In the genomic region with DNA sequence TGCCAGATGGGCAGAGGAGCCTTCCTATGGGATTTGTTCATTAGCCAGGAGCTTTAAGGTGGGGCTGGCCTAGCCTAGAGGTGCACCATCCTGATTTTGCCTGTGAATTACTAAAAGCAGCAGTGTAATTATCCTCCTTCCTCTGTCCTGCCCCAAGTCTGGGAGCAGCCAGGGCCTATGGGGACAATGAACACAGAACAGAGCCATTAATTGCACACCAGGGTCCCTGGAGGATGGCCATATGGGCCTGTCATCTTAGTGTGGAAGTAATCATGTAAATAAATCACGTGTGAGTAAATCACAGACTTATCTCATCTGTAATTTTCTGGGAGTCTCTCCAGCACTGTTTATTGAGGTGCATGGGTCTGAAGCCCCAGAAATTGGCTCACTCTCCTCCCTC, we compare ENCODE assay signal across 1 cellular context.
TF ChIP-seq lines count a peak whose summit lies in the region.

No MANE protein-coding gene starts in this region.

TF ChIP-seq in SK-N-SH, 30 proteins besides CTCF, POLR2A, EP300 and RAD21 (continued from another document):
- TF ChIP-seq, protein P1, sequence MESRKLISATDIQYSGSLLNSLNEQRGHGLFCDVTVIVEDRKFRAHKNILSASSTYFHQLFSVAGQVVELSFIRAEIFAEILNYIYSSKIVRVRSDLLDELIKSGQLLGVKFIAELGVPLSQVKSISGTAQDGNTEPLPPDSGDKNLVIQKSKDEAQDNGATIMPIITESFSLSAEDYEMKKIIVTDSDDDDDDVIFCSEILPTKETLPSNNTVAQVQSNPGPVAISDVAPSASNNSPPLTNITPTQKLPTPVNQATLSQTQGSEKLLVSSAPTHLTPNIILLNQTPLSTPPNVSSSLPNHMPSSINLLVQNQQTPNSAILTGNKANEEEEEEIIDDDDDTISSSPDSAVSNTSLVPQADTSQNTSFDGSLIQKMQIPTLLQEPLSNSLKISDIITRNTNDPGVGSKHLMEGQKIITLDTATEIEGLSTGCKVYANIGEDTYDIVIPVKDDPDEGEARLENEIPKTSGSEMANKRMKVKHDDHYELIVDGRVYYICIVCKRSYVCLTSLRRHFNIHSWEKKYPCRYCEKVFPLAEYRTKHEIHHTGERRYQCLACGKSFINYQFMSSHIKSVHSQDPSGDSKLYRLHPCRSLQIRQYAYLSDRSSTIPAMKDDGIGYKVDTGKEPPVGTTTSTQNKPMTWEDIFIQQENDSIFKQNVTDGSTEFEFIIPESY (IDR thresholded peaks at IDR 0.05; ENCODE audit: borderline replicate concordance, low read depth) = no peak
- no peak for TF ChIP-seq TAF1 (IDR thresholded peaks at IDR 0.05; ENCODE audit: borderline replicate concordance, low read depth, low read length)
- TF ChIP-seq YY1 (IDR thresholded peaks at IDR 0.05; ENCODE audit: low read depth) = no peak
- no peak for TF ChIP-seq JUND (IDR thresholded peaks at IDR 0.05)
- peak; percentile 89 for TF ChIP-seq RCOR1 (IDR thresholded peaks at IDR 0.05; ENCODE audit: low read length)
- peak; percentile 94 for TF ChIP-seq FOXJ3 (CRISPR knock-in tag; IDR thresholded peaks at IDR 0.05)
- no peak for TF ChIP-seq ELF1 (IDR thresholded peaks at IDR 0.05)
- TF ChIP-seq RFX5 (IDR thresholded peaks at IDR 0.05; ENCODE audit: low read length) = no peak
- TF ChIP-seq, protein P2, sequence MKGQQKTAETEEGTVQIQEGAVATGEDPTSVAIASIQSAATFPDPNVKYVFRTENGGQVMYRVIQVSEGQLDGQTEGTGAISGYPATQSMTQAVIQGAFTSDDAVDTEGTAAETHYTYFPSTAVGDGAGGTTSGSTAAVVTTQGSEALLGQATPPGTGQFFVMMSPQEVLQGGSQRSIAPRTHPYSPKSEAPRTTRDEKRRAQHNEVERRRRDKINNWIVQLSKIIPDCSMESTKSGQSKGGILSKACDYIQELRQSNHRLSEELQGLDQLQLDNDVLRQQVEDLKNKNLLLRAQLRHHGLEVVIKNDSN (IDR thresholded peaks at IDR 0.05; ENCODE audit: borderline replicate concordance, low read depth) = no peak
- no peak for TF ChIP-seq GABPA (IDR thresholded peaks at IDR 0.05; ENCODE audit: low read depth)
- TF ChIP-seq, protein P3, sequence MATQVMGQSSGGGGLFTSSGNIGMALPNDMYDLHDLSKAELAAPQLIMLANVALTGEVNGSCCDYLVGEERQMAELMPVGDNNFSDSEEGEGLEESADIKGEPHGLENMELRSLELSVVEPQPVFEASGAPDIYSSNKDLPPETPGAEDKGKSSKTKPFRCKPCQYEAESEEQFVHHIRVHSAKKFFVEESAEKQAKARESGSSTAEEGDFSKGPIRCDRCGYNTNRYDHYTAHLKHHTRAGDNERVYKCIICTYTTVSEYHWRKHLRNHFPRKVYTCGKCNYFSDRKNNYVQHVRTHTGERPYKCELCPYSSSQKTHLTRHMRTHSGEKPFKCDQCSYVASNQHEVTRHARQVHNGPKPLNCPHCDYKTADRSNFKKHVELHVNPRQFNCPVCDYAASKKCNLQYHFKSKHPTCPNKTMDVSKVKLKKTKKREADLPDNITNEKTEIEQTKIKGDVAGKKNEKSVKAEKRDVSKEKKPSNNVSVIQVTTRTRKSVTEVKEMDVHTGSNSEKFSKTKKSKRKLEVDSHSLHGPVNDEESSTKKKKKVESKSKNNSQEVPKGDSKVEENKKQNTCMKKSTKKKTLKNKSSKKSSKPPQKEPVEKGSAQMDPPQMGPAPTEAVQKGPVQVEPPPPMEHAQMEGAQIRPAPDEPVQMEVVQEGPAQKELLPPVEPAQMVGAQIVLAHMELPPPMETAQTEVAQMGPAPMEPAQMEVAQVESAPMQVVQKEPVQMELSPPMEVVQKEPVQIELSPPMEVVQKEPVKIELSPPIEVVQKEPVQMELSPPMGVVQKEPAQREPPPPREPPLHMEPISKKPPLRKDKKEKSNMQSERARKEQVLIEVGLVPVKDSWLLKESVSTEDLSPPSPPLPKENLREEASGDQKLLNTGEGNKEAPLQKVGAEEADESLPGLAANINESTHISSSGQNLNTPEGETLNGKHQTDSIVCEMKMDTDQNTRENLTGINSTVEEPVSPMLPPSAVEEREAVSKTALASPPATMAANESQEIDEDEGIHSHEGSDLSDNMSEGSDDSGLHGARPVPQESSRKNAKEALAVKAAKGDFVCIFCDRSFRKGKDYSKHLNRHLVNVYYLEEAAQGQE (IDR thresholded peaks at IDR 0.05; ENCODE audit: low read depth, low read length) = no peak
- no peak for TF ChIP-seq POLR2AphosphoS5 (IDR thresholded peaks at IDR 0.05; ENCODE audit: low read depth, low read length)
- peak; percentile 77; the same call in 1 of the 2 replicates for TF ChIP-seq MXI1 (IDR thresholded peaks at IDR 0.05; ENCODE audit: low read depth, low read length)
- TF ChIP-seq TCF12 (IDR thresholded peaks at IDR 0.05) = peak; percentile 20; the same call in 1 of the 2 replicates
- TF ChIP-seq GATA2 (CRISPR knock-in tag; IDR thresholded peaks at IDR 0.05) = peak; percentile 88
- TF ChIP-seq, protein P4, sequence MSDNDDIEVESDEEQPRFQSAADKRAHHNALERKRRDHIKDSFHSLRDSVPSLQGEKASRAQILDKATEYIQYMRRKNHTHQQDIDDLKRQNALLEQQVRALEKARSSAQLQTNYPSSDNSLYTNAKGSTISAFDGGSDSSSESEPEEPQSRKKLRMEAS (IDR thresholded peaks at IDR 0.05; ENCODE audit: low read depth) = no peak
- no peak for TF ChIP-seq NFIC (IDR thresholded peaks at IDR 0.05; ENCODE audit: borderline replicate concordance)
- peak; percentile 78 for TF ChIP-seq CHD2 (IDR thresholded peaks at IDR 0.05; ENCODE audit: low read length, partially characterized antibody)
- TF ChIP-seq SIN3A (IDR thresholded peaks at IDR 0.05; ENCODE audit: borderline replicate concordance, low read depth, low read length) = no peak
- TF ChIP-seq FOSL2 (IDR thresholded peaks at IDR 0.05; ENCODE audit: borderline replicate concordance, low read depth) = no peak
- no peak; the same call in 1 of the 2 replicates for TF ChIP-seq SMC3 (IDR thresholded peaks at IDR 0.05; ENCODE audit: low read depth, low read length)
- TF ChIP-seq, protein P5, sequence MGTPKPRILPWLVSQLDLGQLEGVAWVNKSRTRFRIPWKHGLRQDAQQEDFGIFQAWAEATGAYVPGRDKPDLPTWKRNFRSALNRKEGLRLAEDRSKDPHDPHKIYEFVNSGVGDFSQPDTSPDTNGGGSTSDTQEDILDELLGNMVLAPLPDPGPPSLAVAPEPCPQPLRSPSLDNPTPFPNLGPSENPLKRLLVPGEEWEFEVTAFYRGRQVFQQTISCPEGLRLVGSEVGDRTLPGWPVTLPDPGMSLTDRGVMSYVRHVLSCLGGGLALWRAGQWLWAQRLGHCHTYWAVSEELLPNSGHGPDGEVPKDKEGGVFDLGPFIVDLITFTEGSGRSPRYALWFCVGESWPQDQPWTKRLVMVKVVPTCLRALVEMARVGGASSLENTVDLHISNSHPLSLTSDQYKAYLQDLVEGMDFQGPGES (IDR thresholded peaks at IDR 0.05; ENCODE audit: low read depth, low read length) = no peak
- TF ChIP-seq, protein P6, sequence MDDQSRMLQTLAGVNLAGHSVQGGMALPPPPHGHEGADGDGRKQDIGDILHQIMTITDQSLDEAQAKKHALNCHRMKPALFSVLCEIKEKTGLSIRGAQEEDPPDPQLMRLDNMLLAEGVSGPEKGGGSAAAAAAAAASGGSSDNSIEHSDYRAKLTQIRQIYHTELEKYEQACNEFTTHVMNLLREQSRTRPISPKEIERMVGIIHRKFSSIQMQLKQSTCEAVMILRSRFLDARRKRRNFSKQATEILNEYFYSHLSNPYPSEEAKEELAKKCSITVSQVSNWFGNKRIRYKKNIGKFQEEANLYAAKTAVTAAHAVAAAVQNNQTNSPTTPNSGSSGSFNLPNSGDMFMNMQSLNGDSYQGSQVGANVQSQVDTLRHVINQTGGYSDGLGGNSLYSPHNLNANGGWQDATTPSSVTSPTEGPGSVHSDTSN (IDR thresholded peaks at IDR 0.05) = no peak
- no peak for TF ChIP-seq MEF2A (IDR thresholded peaks at IDR 0.05; ENCODE audit: borderline replicate concordance, low read depth)
- no peak for TF ChIP-seq TEAD4 (IDR thresholded peaks at IDR 0.05; ENCODE audit: borderline replicate concordance, insufficient read depth)
- TF ChIP-seq, protein P7, sequence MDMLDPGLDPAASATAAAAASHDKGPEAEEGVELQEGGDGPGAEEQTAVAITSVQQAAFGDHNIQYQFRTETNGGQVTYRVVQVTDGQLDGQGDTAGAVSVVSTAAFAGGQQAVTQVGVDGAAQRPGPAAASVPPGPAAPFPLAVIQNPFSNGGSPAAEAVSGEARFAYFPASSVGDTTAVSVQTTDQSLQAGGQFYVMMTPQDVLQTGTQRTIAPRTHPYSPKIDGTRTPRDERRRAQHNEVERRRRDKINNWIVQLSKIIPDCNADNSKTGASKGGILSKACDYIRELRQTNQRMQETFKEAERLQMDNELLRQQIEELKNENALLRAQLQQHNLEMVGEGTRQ (IDR thresholded peaks at IDR 0.05; ENCODE audit: borderline replicate concordance, low read depth, low read length) = no peak
